9 cellular contexts compared by ENCODE assay signal in the genomic region with DNA sequence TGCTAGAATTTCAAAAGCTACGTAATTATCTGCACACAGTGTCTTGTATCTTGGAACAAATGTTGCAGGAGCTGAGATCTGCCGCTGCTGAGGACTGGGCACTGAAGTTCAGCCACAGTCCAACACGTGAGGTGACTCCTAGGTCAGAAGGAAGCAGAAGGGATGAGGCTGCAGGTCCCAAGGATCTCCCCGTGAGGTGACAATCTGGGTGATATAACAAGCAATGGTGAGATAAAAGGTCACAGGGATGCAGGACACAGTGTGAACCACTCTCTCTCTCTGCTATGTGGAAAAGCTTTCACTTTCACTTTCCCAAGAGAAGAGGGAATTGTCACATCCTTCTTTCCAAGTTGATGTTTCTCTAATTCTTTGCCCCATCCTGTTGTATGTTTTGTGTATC.
A peak's percentile ranks its signal among the peaks of the same experiment; 100 is the strongest.
DNase-seq lines count a peak whose midpoint lies in the region; ATAC-seq and TF ChIP-seq lines count a peak whose summit lies in the region.
"Had no signal": no experiment of that assay in that cellular context is flagged by ENCODE, and none has a peak within 500 bp of the region (broad histone marks: within the 10 kb centered on the region; RNA-seq: fewer than 3 reads in every experiment).

No MANE protein-coding gene starts in this region.

- DNase-seq in HFF-Myc (ENCODE audit: extremely low read depth, low read depth) = no peak
- DNase-seq in ascending aorta (ENCODE audit: low spot score in 2 of 2) = no peak
- DNase-seq in hepatocyte (ENCODE audit: low spot score) = peak; percentile 8
- no peak for DNase-seq in smooth muscle cell (lab: John Stamatoyannopoulos, UW; ENCODE audit: unreplicated experiment)
- DNase-seq in activated T-cell treated with anti-CD3 and anti-CD28 coated beads for 4 hours = no peak
- DNase-seq in MG63 = no peak
- DNase-seq in dedifferentiated amniotic fluid mesenchymal stem cell (ENCODE audit: extremely low spot score) = no peak
- DNase-seq: activated CD4-positive, alpha-beta T cell treated with anti-CD3 and anti-CD28 coated beads for 36 hours had no signal

- H3K4me2 ChIP-seq in hepatocyte (peak overlapping the region; percentile 69), smooth muscle cell (peak overlapping the region; percentile 20)

- ATAC-seq in HG03280 (IDR thresholded peaks at IDR 0.05; ENCODE audit: unreplicated experiment) = no peak
- ATAC-seq: activated CD4-positive, alpha-beta T cell treated with anti-CD3 and anti-CD28 coated beads for 36 hours had no signal

- 83% methylated on average over 4 of the region's 4 CpGs for WGBS in hepatocyte (ENCODE audit: low lambda C conversion rate, missing lambda C conversion rate)
- 83% methylated on average over 4 of the region's 4 CpGs for WGBS in smooth muscle cell (ENCODE audit: low lambda C conversion rate)

- H4K20me1 ChIP-seq in hepatocyte (ENCODE audit: insufficient read depth, poor library complexity, severe bottlenecking) (no peaks in the 10 kb centered on the region), smooth muscle cell (ENCODE audit: low read depth) (no peaks in the 10 kb centered on the region)

- H3K4me3 ChIP-seq in HFF-Myc (replicated peaks; ENCODE audit: low read depth, low read length) (0 out of 2 replicates have a peak overlapping the region, but pooled peaks have one; percentile 2), ascending aorta (peak overlapping the region; percentile 55 to 57), hepatocyte (no peak overlapping the region), smooth muscle cell (no peak overlapping the region), MG63 (no peak overlapping the region)

- intact Hi-C loops in ascending aorta (cut with DNase I) = no loop called here

- H3K9me3 ChIP-seq in ascending aorta (no peaks in the 10 kb centered on the region), hepatocyte (ENCODE audit: low read depth) (no peaks in the 10 kb centered on the region), smooth muscle cell (replicated peaks; ENCODE audit: low read depth) (no peaks in the 10 kb centered on the region), MG63 (no peaks in the 10 kb centered on the region)

- no peaks in the 10 kb centered on the region for H3K9me2 ChIP-seq in hepatocyte (replicated peaks; ENCODE audit: insufficient read depth)

- no peaks in the 10 kb centered on the region for H3F3A ChIP-seq in smooth muscle cell (ENCODE audit: low read depth)

- no peak overlapping the region for H3K9ac ChIP-seq in smooth muscle cell (ENCODE audit: low read depth)

- H3K36me3 ChIP-seq in ascending aorta (no peaks in the 10 kb centered on the region), hepatocyte (replicated peaks; ENCODE audit: insufficient read depth, low read depth) (no peaks in the 10 kb centered on the region), smooth muscle cell (ENCODE audit: low read depth) (no peaks in the 10 kb centered on the region), MG63 (no peaks in the 10 kb centered on the region)

- H3K79me2 ChIP-seq in hepatocyte = no peaks in the 10 kb centered on the region
- H3K79me2 ChIP-seq in smooth muscle cell (ENCODE audit: low read depth) = no peaks in the 10 kb centered on the region

- no peaks in the 10 kb centered on the region for H3K27me3 ChIP-seq in ascending aorta
- H3K27me3 ChIP-seq in hepatocyte = no peaks in the 10 kb centered on the region
- H3K27me3 ChIP-seq in smooth muscle cell (ENCODE audit: low read depth) = no peaks in the 10 kb centered on the region
- no peaks in the 10 kb centered on the region for H3K27me3 ChIP-seq in MG63

- H3K4me1 ChIP-seq in ascending aorta (no peaks in the 10 kb centered on the region), hepatocyte (ENCODE audit: insufficient read depth) (peaks cover 4% of the 10 kb centered on the region), smooth muscle cell (ENCODE audit: low read depth) (no peaks in the 10 kb centered on the region)

- peak overlapping the region; percentile 42 for H2AFZ ChIP-seq in hepatocyte
- peak overlapping the region; percentile 53 for H2AFZ ChIP-seq in smooth muscle cell (ENCODE audit: low read depth)

- no peak for TF ChIP-seq CTCF in HFF-Myc (IDR thresholded peaks at IDR 0.05; ENCODE audit: low read depth, low read length, missing control alignments)
- TF ChIP-seq CTCF in ascending aorta (IDR thresholded peaks at IDR 0.05) = no peak
- TF ChIP-seq CTCF in hepatocyte (IDR thresholded peaks at IDR 0.05; ENCODE audit: poor library complexity) = no peak
- no peak for TF ChIP-seq CTCF in smooth muscle cell (IDR thresholded peaks at IDR 0.05; ENCODE audit: borderline replicate concordance, insufficient read depth, poor library complexity, severe bottlenecking)

- no peak overlapping the region for H3K27ac ChIP-seq in ascending aorta
- peak overlapping the region; percentile 32 for H3K27ac ChIP-seq in hepatocyte
- no peak overlapping the region for H3K27ac ChIP-seq in smooth muscle cell (ENCODE audit: low read depth)

Comparison
In these comparisons a context has a peak if more than half of its experiments do, and no peak if none do; other contexts are left out.
1. H3K4me3 ChIP-seq: peak in HFF-Myc (single experiment) and ascending aorta (2 of 2); none in hepatocyte (single experiment), smooth muscle cell (single experiment) and MG63 (single experiment).